ENCODE assay signal across 12 cellular contexts in the genomic region with DNA sequence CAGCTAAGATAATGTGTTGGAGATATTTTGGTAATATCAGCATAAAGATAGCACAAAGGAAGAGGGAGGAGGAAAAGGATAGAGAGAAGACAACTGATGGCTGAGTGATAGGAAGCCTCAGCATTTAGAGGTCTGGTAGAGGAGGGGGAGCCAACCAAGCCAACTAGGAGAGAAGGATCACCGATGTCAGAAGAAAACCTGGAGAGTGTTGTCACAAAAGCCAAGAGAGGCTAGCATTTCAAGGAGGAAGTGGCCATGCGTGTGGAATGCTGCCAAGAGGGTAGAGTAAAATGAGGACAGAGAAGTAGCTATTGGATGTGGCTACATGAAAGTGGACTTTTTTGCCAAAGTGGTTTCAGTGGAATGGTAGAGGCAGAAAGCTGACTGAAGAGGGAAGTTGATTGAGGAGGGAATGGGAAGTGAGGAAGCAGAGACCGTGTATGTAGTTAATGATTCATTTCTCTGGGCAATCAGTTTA. TPM values are rescaled to one million over a fixed set of nuclear protein-coding genes. Genes with fewer than 3 reads are reported as not detected.
DNase-seq lines count a peak whose midpoint lies in the region; ATAC-seq and TF ChIP-seq lines count a peak whose summit lies in the region.
"Had no signal": no experiment of that assay in that cellular context is flagged by ENCODE, and none has a peak within 500 bp of the region (broad histone marks: within the 10 kb centered on the region; RNA-seq: fewer than 3 reads in every experiment).

No MANE protein-coding gene starts in this region.

- peaks cover 0 to 2% (median 0%) of the 10 kb centered on the region in 7 donors for H3K9me3 Mint-ChIP-seq in CD14-positive monocyte
- H3K9me3 Mint-ChIP-seq: CD4-positive, CD25-positive, alpha-beta regulatory T cell had no signal

- no peaks in the 10 kb centered on the region for H3K27me3 Mint-ChIP-seq in CD14-positive monocyte (ENCODE audit: low read depth in 3 of 3)
- H3K27me3 Mint-ChIP-seq: CD4-positive, CD25-positive, alpha-beta regulatory T cell had no signal

- no peak overlapping the region for H3K4me3 ChIP-seq in adrenal gland
- H3K4me3 ChIP-seq: Peyer's patch had no signal

- TF ChIP-seq POLR2A in adrenal gland (IDR thresholded peaks at IDR 0.05): no peak

- no peak overlapping the region for H3K4me3 Mint-ChIP-seq in CD14-positive monocyte
- H3K4me3 Mint-ChIP-seq: CD4-positive, CD25-positive, alpha-beta regulatory T cell had no signal

- H3K27ac ChIP-seq in adrenal gland: no peak overlapping the region

- no peaks in the 10 kb centered on the region for H3K4me1 ChIP-seq in adrenal gland (replicated peaks in 1 of 2)

- in situ Hi-C loops in G401 (cut with HindIII; ENCODE audit: low sequenced_read_pairs): no loop called here

- H3K4me1 Mint-ChIP-seq in CD14-positive monocyte: peaks cover 16% of the 10 kb centered on the region

- H3K27ac Mint-ChIP-seq in CD14-positive monocyte: peak overlapping the region in 6 of 7 donors; percentile 13 to 66 (median 20)
- H3K27ac Mint-ChIP-seq: CD4-positive, CD25-positive, alpha-beta regulatory T cell had no signal

- H3K36me3 Mint-ChIP-seq in CD14-positive monocyte: peaks cover 0 to 4% of the 10 kb centered on the region in 2 donors

- no peaks in the 10 kb centered on the region for H3K9me3 ChIP-seq in adrenal gland (replicated peaks in 1 of 3)
- H3K9me3 ChIP-seq: Peyer's patch had no signal

- DNase-seq in CD14-positive monocyte (ENCODE audit: low spot score): no peak
- DNase-seq in M059J (ENCODE audit: low read depth): peak; percentile 48
- peak in 6 of 7 donors; percentile 25 to 67 (median 46) for DNase-seq in adrenal gland
- DNase-seq in midbrain (lab: John Stamatoyannopoulos, UW): peak; percentile 1
- no peak for DNase-seq in NCI-H226
- no peak for DNase-seq in G401 (ENCODE audit: low spot score)
- no peak for DNase-seq in DMS114 treated with DMSO at 0.1 percent for 48 hours (lab: John Stamatoyannopoulos, UW; ENCODE audit: unreplicated experiment)
- DNase-seq: activated CD4-positive, alpha-beta T cell treated with anti-CD3 and anti-CD28 coated beads, Interleukin-2, amount 50 U/mL, for 48 hours; CD4-positive, CD25-positive, alpha-beta regulatory T cell; NCI-H1105 treated with DMSO at 0.1 percent for 48 hours had no signal

- no peak for TF ChIP-seq CTCF in CD14-positive monocyte (IDR thresholded peaks at IDR 0.05)
- no peak for TF ChIP-seq CTCF in adrenal gland (IDR thresholded peaks at IDR 0.05)

- H3K36me3 ChIP-seq in adrenal gland (replicated peaks in 1 of 2): no peaks in the 10 kb centered on the region
- H3K36me3 ChIP-seq: Peyer's patch had no signal

- H3K27me3 ChIP-seq in adrenal gland: no peaks in the 10 kb centered on the region
- H3K27me3 ChIP-seq: Peyer's patch had no signal

- WGBS in adrenal gland, 4 donors: 77 to 84% (median 81%) methylated on average over 3 of the region's 3 CpGs

- no peak for ATAC-seq in GM21360 (IDR thresholded peaks at IDR 0.05; ENCODE audit: unreplicated experiment)

- intact Hi-C loops in CD14-positive monocyte (cut with micrococcal nuclease) (no loop called here), adrenal gland (cut with DNase I) (no loop called here)

RNA-seq across cellular contexts. Expression of a gene that starts 34.3 kb away (rescaled TPM):
- polyA plus RNA-seq in CD14-positive monocyte (1 to 10 TPM; 1.3 to 5.7 TPM), adrenal gland (10 to 100 TPM in 1 of 3 donors, 1 to 10 TPM in 2; 1.9 to 10.7 (median 2.4) TPM)
- total RNA-seq in M059J (2014; rRNA removed; shearing (Covaris generic)): 11.3 and 26.9 TPM in 2 replicates
- 10 to 100 TPM; 11.7 to 23.0 (median 19.7) TPM for total RNA-seq in adrenal gland
- total RNA-seq in G401 (2014; rRNA removed; shearing (Covaris generic)): 6.7 and 41.8 TPM in 2 replicates

Comparison
In these comparisons a context has a peak if more than half of its experiments do, and no peak if none do; other contexts are left out.
1. DNase-seq: peak in M059J (single experiment), adrenal gland (6 of 7) and midbrain (single experiment); none in CD14-positive monocyte (single experiment), NCI-H226 (single experiment), G401 (single experiment) and DMS114 treated with DMSO at 0.1 percent for 48 hours (single experiment).